In the genomic region with DNA sequence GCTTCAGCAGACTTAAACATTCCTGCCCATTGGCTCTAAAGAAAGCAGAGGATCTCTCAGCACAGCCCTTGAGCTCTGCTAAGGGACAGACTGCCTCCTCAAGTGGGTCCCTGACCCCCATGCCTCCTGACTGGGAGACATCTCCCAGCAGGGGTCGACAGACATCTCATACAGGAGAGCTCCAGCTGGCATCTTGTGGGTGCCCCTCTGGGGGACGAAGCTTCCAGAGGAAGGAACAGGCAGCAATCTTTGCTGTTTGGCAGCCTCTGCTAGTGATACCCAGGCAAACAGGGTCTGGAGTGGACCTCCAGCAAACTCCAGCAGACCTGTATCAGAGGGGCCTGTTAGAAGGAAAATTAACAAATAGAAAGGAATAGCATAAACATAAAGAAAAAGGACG, we compare ENCODE assay signal across 7 cellular contexts.
A peak's percentile ranks its signal among the peaks of the same experiment; 100 is the strongest.
DNase-seq lines count a peak whose midpoint lies in the region; ATAC-seq and TF ChIP-seq lines count a peak whose summit lies in the region.
"Not testable (repeated sequence)": the region's sequence is repeated elsewhere in the genome, so short reads cannot be mapped to it uniquely, and the experiment has no call there.

No MANE protein-coding gene starts in this region.

- H3K27me3 Mint-ChIP-seq in activated CD8-positive, alpha-beta memory T cell treated with anti-CD3 and anti-CD28 coated beads, Interleukin-2, amount 10 ng/mL, durations not matched to agents 7 days and 5 days = peaks cover 15% of the 10 kb centered on the region
- H3K27me3 Mint-ChIP-seq in neural progenitor cell (ENCODE audit: insufficient read depth, low read depth) = not testable (repeated sequence)

- not testable (repeated sequence) for H4K20me1 ChIP-seq in HCT116 (ENCODE audit: insufficient read depth); mammary epithelial cell (ENCODE audit: insufficient read depth, low read length); neural progenitor cell (ENCODE audit: low read depth)

- WGBS in mammary epithelial cell (ENCODE audit: low coverage, missing lambda C conversion rate) = 94% methylated on average over 3 of the region's 3 CpGs
- WGBS in gastroesophageal sphincter (ENCODE audit: low coverage in 1 of 2), 2 donors = 80 to 100% methylated on average over 1 of the region's 3 CpGs
- 50 to 69% (median 66%) methylated on average over 2 to 3 of the region's 3 CpGs for WGBS in spleen, 5 donors

- not testable (repeated sequence) for H3K27me3 ChIP-seq in HCT116 (ENCODE audit: insufficient read depth, low read length); RWPE2 (ENCODE audit: insufficient read depth, poor library complexity, severe bottlenecking); mammary epithelial cell (ENCODE audit: insufficient read depth, low read length); gastroesophageal sphincter; spleen (replicated peaks in 1 of 7)
- H3K27me3 ChIP-seq in neural progenitor cell = peaks cover 17% of the 10 kb centered on the region

- not testable (repeated sequence) for H3K4me3 ChIP-seq in HCT116 (replicated peaks in 1 of 2; ENCODE audit: low read depth in 1 of 2, low read length in 2 of 2); RWPE2 (ENCODE audit: severe bottlenecking); mammary epithelial cell (replicated peaks in 1 of 3; ENCODE audit: insufficient read depth in 1 of 3, low read depth in 2 of 3, low read length in 3 of 3); gastroesophageal sphincter; spleen
- H3K4me3 ChIP-seq in neural progenitor cell = peak overlapping the region; percentile 25

- H3K9me3 ChIP-seq in HCT116 (ENCODE audit: control insufficient read depth in 1 of 2, insufficient read depth in 1 of 2, low read depth in 1 of 2, low read length in 2 of 2); RWPE2 (ENCODE audit: severe bottlenecking); mammary epithelial cell (replicated peaks; ENCODE audit: insufficient read depth, low read length); gastroesophageal sphincter; neural progenitor cell (ENCODE audit: low read depth); spleen: not testable (repeated sequence)

- H3K4me2 ChIP-seq in HCT116 (ENCODE audit: low read length) = peak overlapping the region; percentile 59
- H3K4me2 ChIP-seq in mammary epithelial cell (ENCODE audit: insufficient read depth, low read depth, low read length) = not testable (repeated sequence)
- peak overlapping the region; percentile 60 for H3K4me2 ChIP-seq in neural progenitor cell

- dilution Hi-C loops in mammary epithelial cell (cut with HindIII; ENCODE audit: low sequenced_read_pairs) = not testable (repeated sequence)

- H3K4me1 ChIP-seq in HCT116 (ENCODE audit: control insufficient read depth in 1 of 2, insufficient read depth in 2 of 2, low read length in 2 of 2) (peaks cover 19 to 27% of the 10 kb centered on the region in 2 experiments), RWPE2 (ENCODE audit: insufficient read depth, poor library complexity, severe bottlenecking) (peaks cover 33% of the 10 kb centered on the region), mammary epithelial cell (ENCODE audit: insufficient read depth, low read length) (peaks cover 18% of the 10 kb centered on the region), gastroesophageal sphincter (peaks cover 0 to 22% (median 12%) of the 10 kb centered on the region in 3 donors), neural progenitor cell (peaks cover 22% of the 10 kb centered on the region), spleen (peaks cover 0 to 23% (median 11%) of the 10 kb centered on the region in 6 donors)

- not testable (repeated sequence) for TF ChIP-seq POLR2A in HCT116 (IDR thresholded peaks at IDR 0.05; ENCODE audit: borderline replicate concordance, extremely low read depth, insufficient read depth, insufficient read length); gastroesophageal sphincter (IDR thresholded peaks at IDR 0.05); spleen (IDR thresholded peaks at IDR 0.05)

- TF ChIP-seq RAD21 in HCT116 (IDR thresholded peaks at IDR 0.05; ENCODE audit: low read depth) = not testable (repeated sequence)

- POLR2A ChIA-PET in HCT116 (lab: Charles Lee) = not testable (repeated sequence)

- H3K9me3 Mint-ChIP-seq in activated CD8-positive, alpha-beta memory T cell treated with anti-CD3 and anti-CD28 coated beads, Interleukin-2, amount 10 ng/mL, durations not matched to agents 7 days and 5 days (ENCODE audit: low read depth) = not testable (repeated sequence)
- H3K9me3 Mint-ChIP-seq in neural progenitor cell = peaks cover 23% of the 10 kb centered on the region

- H3K4me1 Mint-ChIP-seq in activated CD8-positive, alpha-beta memory T cell treated with anti-CD3 and anti-CD28 coated beads, Interleukin-2, amount 10 ng/mL, durations not matched to agents 7 days and 5 days = peaks cover 32% of the 10 kb centered on the region
- peaks cover 27% of the 10 kb centered on the region for H3K4me1 Mint-ChIP-seq in neural progenitor cell

- TF ChIP-seq EP300 in gastroesophageal sphincter (IDR thresholded peaks at IDR 0.05) = not testable (repeated sequence)

- H3K36me3 Mint-ChIP-seq in activated CD8-positive, alpha-beta memory T cell treated with anti-CD3 and anti-CD28 coated beads, Interleukin-2, amount 10 ng/mL, durations not matched to agents 7 days and 5 days; neural progenitor cell: not testable (repeated sequence)

- H3K9me2 ChIP-seq in HCT116 (ENCODE audit: insufficient read depth) = not testable (repeated sequence)

- ATAC-seq in HCT116 = peak; percentile 43
- ATAC-seq in RWPE2 (ENCODE audit: low read depth); activated CD8-positive, alpha-beta memory T cell treated with anti-CD3 and anti-CD28 coated beads, Interleukin-2, amount 10 ng/mL, durations not matched to agents 7 days and 5 days; gastroesophageal sphincter: not testable (repeated sequence)

- H3K9ac ChIP-seq in HCT116 (ENCODE audit: low read length); mammary epithelial cell (ENCODE audit: insufficient read depth, low read length); neural progenitor cell: not testable (repeated sequence)

- not testable (repeated sequence) for BruUV-seq in HCT116 (replicated peaks; lab: Mats Ljungman, UMichigan); mammary epithelial cell (replicated peaks; lab: Mats Ljungman, UMichigan)

- H3K79me2 ChIP-seq in HCT116 (ENCODE audit: insufficient read depth, low read length); mammary epithelial cell (ENCODE audit: insufficient read depth, low read length); neural progenitor cell (ENCODE audit: low read depth): not testable (repeated sequence)

- H2AFZ ChIP-seq in HCT116 (ENCODE audit: low read depth, low read length, poor library complexity, severe bottlenecking) = peak overlapping the region; percentile 96
- peak overlapping the region; percentile 85 for H2AFZ ChIP-seq in mammary epithelial cell (ENCODE audit: low read depth, low read length)
- not testable (repeated sequence) for H2AFZ ChIP-seq in neural progenitor cell (replicated peaks)

- RAD21 ChIA-PET in HCT116 (lab: Charles Lee; ENCODE audit: low non-redundant PET in 1 of 2, low total read pairs in 2 of 2, uncharacterized antibody in 2 of 2, unreplicated experiment in 2 of 2) = not testable (repeated sequence)

- peak overlapping the region; percentile 89 for H3K27ac Mint-ChIP-seq in activated CD8-positive, alpha-beta memory T cell treated with anti-CD3 and anti-CD28 coated beads, Interleukin-2, amount 10 ng/mL, durations not matched to agents 7 days and 5 days
- H3K27ac Mint-ChIP-seq in neural progenitor cell = peak overlapping the region; percentile 94

- not testable (repeated sequence) for H3K4me3 Mint-ChIP-seq in activated CD8-positive, alpha-beta memory T cell treated with anti-CD3 and anti-CD28 coated beads, Interleukin-2, amount 10 ng/mL, durations not matched to agents 7 days and 5 days; neural progenitor cell

- not testable (repeated sequence) for TF ChIP-seq CTCF in HCT116 (IDR thresholded peaks at IDR 0.05 in 2 of 3, conservative IDR thresholded peaks at IDR 0.05 in 1 of 3; ENCODE audit: borderline replicate concordance in 1 of 3, insufficient read depth in 1 of 3, low read depth in 2 of 3, low read length in 2 of 3); RWPE2 (IDR thresholded peaks at IDR 0.05; ENCODE audit: poor library complexity, severe bottlenecking); mammary epithelial cell (conservative IDR thresholded peaks at IDR 0.05 in 1 of 2, IDR thresholded peaks at IDR 0.05 in 1 of 2; ENCODE audit: extremely low read depth in 1 of 2, insufficient read depth in 1 of 2, low read depth in 1 of 2, low read length in 2 of 2); gastroesophageal sphincter (IDR thresholded peaks at IDR 0.05); neural progenitor cell (IDR thresholded peaks at IDR 0.05); spleen (IDR thresholded peaks at IDR 0.05 in 8 of 11, conservative IDR thresholded peaks at IDR 0.05 in 3 of 11)

- in situ Hi-C loops in mammary epithelial cell (cut with MboI; ENCODE audit: low sequenced_read_pairs in 2 of 2) = not testable (repeated sequence)

- H3K27ac ChIP-seq in HCT116 (ENCODE audit: low read depth, low read length) (peak overlapping the region; percentile 57), RWPE2 (ENCODE audit: poor library complexity, severe bottlenecking) (peak overlapping the region; percentile 99), gastroesophageal sphincter (peak overlapping the region in 3 of 4 donors; percentile 5 to 17 (median 11)), spleen (peak overlapping the region in 3 of 8 donors; percentile 1 to 60 (median 45))
- not testable (repeated sequence) for H3K27ac ChIP-seq in mammary epithelial cell (ENCODE audit: insufficient read depth, low read depth, low read length); neural progenitor cell

- CTCF ChIA-PET in HCT116 (lab: Charles Lee); mammary epithelial cell (lab: Charles Lee; ENCODE audit: low non-redundant PET): not testable (repeated sequence)
- CTCF ChIA-PET in activated CD8-positive, alpha-beta memory T cell treated with anti-CD3 and anti-CD28 coated beads, Interleukin-2, amount 10 ng/mL, durations not matched to agents 7 days and 5 days (lab: Charles Lee) = interaction anchor here (1.1 kb wide), 1 partner anchor 38 kb away, joined by 4 read pairs; no protein-coding TSS in a partner anchor

- DNase-seq in HCT116 (ENCODE audit: low read depth, low spot score); RWPE2 (ENCODE audit: low spot score); activated CD8-positive, alpha-beta memory T cell treated with anti-CD3 and anti-CD28 coated beads, Interleukin-2, amount 10 ng/mL, durations not matched to agents 7 days and 5 days; mammary epithelial cell; neural progenitor cell (ENCODE audit: low spot score): not testable (repeated sequence)
- DNase-seq in spleen = peak; percentile 55

- intact Hi-C loops in HCT116 (cut with micrococcal nuclease); mammary epithelial cell (cut with micrococcal nuclease); spleen (cut with DNase I; ENCODE audit: low total_unique reads): not testable (repeated sequence)

- H3F3A ChIP-seq in neural progenitor cell (ENCODE audit: low read depth) = peaks cover 26% of the 10 kb centered on the region

- not testable (repeated sequence) for H3K36me3 ChIP-seq in HCT116 (ENCODE audit: control insufficient read depth in 1 of 2, insufficient read depth in 2 of 2, low read length in 2 of 2); RWPE2 (ENCODE audit: low read depth); mammary epithelial cell (ENCODE audit: insufficient read depth, low read length); gastroesophageal sphincter; neural progenitor cell; spleen
